ENCODE assay signal across 14 cellular contexts in genomic region chr3:172070799-172071198, GRCh38. TPM values are rescaled to one million over a fixed set of nuclear protein-coding genes. Genes with fewer than 3 reads are reported as not detected.
A peak's percentile ranks its signal among the peaks of the same experiment; 100 is the strongest.
DNase-seq lines count a peak whose midpoint lies in the region; ATAC-seq, FAIRE-seq and TF ChIP-seq lines count a peak whose summit lies in the region.
"Had no signal": no experiment of that assay in that cellular context is flagged by ENCODE, and none has a peak within 500 bp of the region (broad histone marks: within the 10 kb centered on the region; RNA-seq: fewer than 3 reads in every experiment).

No MANE protein-coding gene starts in this region.

- TF ChIP-seq POLR2A in HepG2 (IDR thresholded peaks at IDR 0.05; ENCODE audit: insufficient read depth in 1 of 2, low read depth in 2 of 2, low read length in 2 of 2): no peak
- no peak for TF ChIP-seq POLR2A in right lobe of liver (IDR thresholded peaks at IDR 0.05)
- TF ChIP-seq POLR2A in esophagus squamous epithelium (IDR thresholded peaks at IDR 0.05): no peak

- peaks cover 100% of the 10 kb centered on the region for H3K4me1 ChIP-seq in HepG2 (ENCODE audit: insufficient read depth, low read length)
- H3K4me1 ChIP-seq in right lobe of liver: peaks cover 0 to 96% (median 46%) of the 10 kb centered on the region in 4 donors
- H3K4me1 ChIP-seq in liver (ENCODE audit: control insufficient read depth in 4 of 4, insufficient read depth in 4 of 4, low read length in 3 of 4): peaks cover 14 to 84% (median 79%) of the 10 kb centered on the region in 4 donors
- peaks cover 28 to 47% (median 35%) of the 10 kb centered on the region in 3 donors for H3K4me1 ChIP-seq in skeletal muscle tissue (ENCODE audit: control insufficient read depth in 3 of 3, insufficient read depth in 3 of 3, low read length in 3 of 3)
- H3K4me1 ChIP-seq in esophagus squamous epithelium: peaks cover 0 to 53% (median 17%) of the 10 kb centered on the region in 3 donors
- no peaks in the 10 kb centered on the region for H3K4me1 ChIP-seq in Karpas-422 (ENCODE audit: low read length)

- H3K9me3 ChIP-seq in HepG2 (ENCODE audit: low read length): no peaks in the 10 kb centered on the region
- no peaks in the 10 kb centered on the region for H3K9me3 ChIP-seq in right lobe of liver
- H3K9me3 ChIP-seq in liver (ENCODE audit: control insufficient read depth in 4 of 4, low read length in 3 of 4): no peaks in the 10 kb centered on the region
- H3K9me3 ChIP-seq in skeletal muscle tissue (ENCODE audit: control insufficient read depth in 3 of 3, low read length in 3 of 3): no peaks in the 10 kb centered on the region
- H3K9me3 ChIP-seq in esophagus squamous epithelium: no peaks in the 10 kb centered on the region
- no peaks in the 10 kb centered on the region for H3K9me3 ChIP-seq in Karpas-422 (ENCODE audit: low read length)

- H3K9ac ChIP-seq in HepG2 (ENCODE audit: insufficient read depth, low read depth, low read length) (no peak overlapping the region), liver (ENCODE audit: low read depth in 1 of 2, low read length in 2 of 2) (no peak overlapping the region), skeletal muscle tissue (ENCODE audit: low read depth in 1 of 3, low read length in 3 of 3) (no peak overlapping the region), Karpas-422 (ENCODE audit: low read length) (no peak overlapping the region)
- H3K9ac ChIP-seq: BLaER1 treated with 17β-estradiol and CSF1 and Interleukin-3, amounts not matched to agents 10 nM and 100 nM had no signal

- H3K4me2 ChIP-seq in HepG2 (ENCODE audit: low read depth, low read length): 0 out of 2 replicates have a peak overlapping the region, but pooled peaks have one; percentile 9
- H3K4me2 ChIP-seq in Karpas-422 (ENCODE audit: low read depth, low read length, poor library complexity, severe bottlenecking): no peak overlapping the region

- no peak for FAIRE-seq in HepG2 (lab: Jason Lieb, UNC)
- FAIRE-seq: GM12892 had no signal

- BruUV-seq in HepG2 (replicated peaks; lab: Mats Ljungman, UMichigan): no TSS peak

- TF ChIP-seq EP300 in HepG2 (IDR thresholded peaks at IDR 0.05; ENCODE audit: low read depth in 2 of 2, low read length in 2 of 2) (no peak), HepG2 (CRISPR knock-in tag; IDR thresholded peaks at IDR 0.05; ENCODE audit: borderline replicate concordance) (no peak)

- H4K20me1 ChIP-seq in HepG2 (ENCODE audit: insufficient read depth, low read length) (peaks cover 100% of the 10 kb centered on the region), Karpas-422 (ENCODE audit: insufficient read depth, low read depth, low read length) (no peaks in the 10 kb centered on the region)

- no peaks in the 10 kb centered on the region for H3K27me3 ChIP-seq in HepG2 (ENCODE audit: control insufficient read depth in 1 of 2, insufficient read depth in 2 of 2, low read length in 2 of 2)
- no peaks in the 10 kb centered on the region for H3K27me3 ChIP-seq in right lobe of liver
- no peaks in the 10 kb centered on the region for H3K27me3 ChIP-seq in liver (ENCODE audit: control insufficient read depth in 4 of 4, insufficient read depth in 4 of 4, low read length in 3 of 4)
- H3K27me3 ChIP-seq in skeletal muscle tissue (ENCODE audit: control insufficient read depth in 3 of 3, insufficient read depth in 3 of 3, low read length in 3 of 3): no peaks in the 10 kb centered on the region
- H3K27me3 ChIP-seq in esophagus squamous epithelium: no peaks in the 10 kb centered on the region
- H3K27me3 ChIP-seq in Karpas-422 (ENCODE audit: low read length): no peaks in the 10 kb centered on the region
- H3K27me3 ChIP-seq: BLaER1 treated with 17β-estradiol and CSF1 and Interleukin-3, amounts not matched to agents 10 nM and 100 nM had no signal

- in situ Hi-C loops in HepG2 (cut with HindIII; ENCODE audit: extremely low pct_ligation_motif_present, low pct_unique_long_range_greater_than_20kb): no loop called here

- intact Hi-C loops in HepG2 (cut with micrococcal nuclease; ENCODE audit: unreplicated experiment): no loop called here
- intact Hi-C loops in right lobe of liver (cut with DNase I): no loop called here
- intact Hi-C loops in esophagus squamous epithelium (cut with DNase I): no loop called here

- H3K36me3 ChIP-seq in HepG2 (replicated peaks in 1 of 2; ENCODE audit: control insufficient read depth in 1 of 2, insufficient read depth in 2 of 2, low read length in 2 of 2): peaks cover 8 to 72% of the 10 kb centered on the region in 2 experiments
- H3K36me3 ChIP-seq in right lobe of liver: no peaks in the 10 kb centered on the region
- peaks cover 0 to 2% (median 0%) of the 10 kb centered on the region in 4 donors for H3K36me3 ChIP-seq in liver (ENCODE audit: control insufficient read depth in 4 of 4, insufficient read depth in 3 of 4, low read depth in 1 of 4, low read length in 3 of 4)
- no peaks in the 10 kb centered on the region for H3K36me3 ChIP-seq in skeletal muscle tissue (ENCODE audit: control insufficient read depth in 3 of 3, insufficient read depth in 3 of 3, low read length in 3 of 3)
- no peaks in the 10 kb centered on the region for H3K36me3 ChIP-seq in esophagus squamous epithelium
- H3K36me3 ChIP-seq in Karpas-422 (ENCODE audit: insufficient read depth, low read length): no peaks in the 10 kb centered on the region

- H2AFZ ChIP-seq in HepG2 (ENCODE audit: low read length) (no peak overlapping the region), Karpas-422 (ENCODE audit: low read length) (no peak overlapping the region)

- H3K4me3 ChIP-seq in HepG2 (replicated peaks in 1 of 3; ENCODE audit: insufficient read depth in 1 of 3, low read depth in 2 of 3, low read length in 3 of 3) (no peak overlapping the region), right lobe of liver (no peak overlapping the region), liver (ENCODE audit: low read depth in 1 of 3, low read length in 3 of 3) (no peak overlapping the region), skeletal muscle tissue (ENCODE audit: low read length in 3 of 3) (no peak overlapping the region), esophagus squamous epithelium (no peak overlapping the region), Karpas-422 (ENCODE audit: low read length) (no peak overlapping the region)
- H3K4me3 ChIP-seq: BLaER1 treated with 17β-estradiol and CSF1 and Interleukin-3, amounts not matched to agents 10 nM and 100 nM had no signal

- CTCF ChIA-PET in HepG2 (lab: Yijun Ruan, JAX; ENCODE audit: low intra/inter-chr PET ratio, low total read pairs): no interaction called here

- ATAC-seq in HepG2 (no peak), right lobe of liver (no peak), GM18867 (IDR thresholded peaks at IDR 0.05; ENCODE audit: unreplicated experiment) (no peak)

- 83% methylated on average over 3 of the region's 3 CpGs for WGBS in HepG2 (ENCODE audit: low lambda C conversion rate)
- WGBS in right lobe of liver (ENCODE audit: insufficient coverage, low coverage, low lambda C conversion rate, missing lambda C conversion rate): 26% methylated on average over 3 of the region's 3 CpGs
- 55% methylated on average over 3 of the region's 3 CpGs for WGBS in liver
- 83 to 84% methylated on average over 3 of the region's 3 CpGs for WGBS in esophagus squamous epithelium, 2 donors

- POLR2A ChIA-PET in HepG2 (lab: Yijun Ruan, JAX): no interaction called here

- no peak overlapping the region for H3K27ac ChIP-seq in HepG2 (ENCODE audit: extremely low read length, insufficient read depth, low read length)
- H3K27ac ChIP-seq in right lobe of liver: peak overlapping the region in 1 of 3 donors; percentile 84
- H3K27ac ChIP-seq in liver (ENCODE audit: low read depth in 1 of 2, low read length in 2 of 2): peak overlapping the region; percentile 29 to 40
- H3K27ac ChIP-seq in skeletal muscle tissue (ENCODE audit: low read depth, low read length): peak overlapping the region; percentile 17
- H3K27ac ChIP-seq in esophagus squamous epithelium: no peak overlapping the region
- no peak overlapping the region for H3K27ac ChIP-seq in Karpas-422 (ENCODE audit: low read length)
- H3K27ac ChIP-seq: BLaER1 treated with 17β-estradiol and CSF1 and Interleukin-3, amounts not matched to agents 10 nM and 100 nM had no signal

- H3K79me2 ChIP-seq in HepG2 (ENCODE audit: insufficient read depth, low read length) (peaks cover 100% of the 10 kb centered on the region), Karpas-422 (ENCODE audit: low read length) (no peaks in the 10 kb centered on the region)

- DNase-seq in HepG2 (ENCODE audit: low spot score) (no peak), right lobe of liver (no peak), esophagus squamous epithelium (lab: John Stamatoyannopoulos, UW) (no peak), Karpas-422 (no peak), DMS153 treated with DMSO at 0.1 percent for 48 hours (lab: John Stamatoyannopoulos, UW; ENCODE audit: unreplicated experiment) (no peak)
- DNase-seq: NCI-H187; NCI-H446 treated with DMSO at 0.1 percent for 48 hours; NK-92 treated with Interleukin-12 subunit alpha and Interleukin-12 subunit beta, amount 100 ng/mL, for 24 hours; SHP77 had no signal

- TF ChIP-seq RAD21 in HepG2 (CRISPR knock-in tag; IDR thresholded peaks at IDR 0.05): no peak
- no peak for TF ChIP-seq RAD21 in liver (IDR thresholded peaks at IDR 0.05)

- TF ChIP-seq CTCF in HepG2 (CRISPR knock-in tag; IDR thresholded peaks at IDR 0.05) (no peak), right lobe of liver (IDR thresholded peaks at IDR 0.05) (no peak), liver (IDR thresholded peaks at IDR 0.05; ENCODE audit: low read depth, low read length, missing input control) (no peak), esophagus squamous epithelium (IDR thresholded peaks at IDR 0.05) (no peak)

- H3K9me2 ChIP-seq in Karpas-422 (replicated peaks; ENCODE audit: insufficient read depth, low read length): no peaks in the 10 kb centered on the region

RNA-seq across cellular contexts. Expression of gene FNDC3B, which starts 31.4 kb away (rescaled TPM):
- total RNA-seq in HepG2 (2016; rRNA removed; fragmentation: Illumina TruSeq; extraction: Trizol) (103 and 110 TPM in 2 replicates), right lobe of liver (100 to 1,000 TPM in 1 of 6 experiments, 10 to 100 TPM in 5; 40.2 to 184 (median 63.5) TPM), liver (10 to 100 TPM; 36.4 to 74.2 TPM), skeletal muscle tissue (140 TPM), esophagus squamous epithelium (10 to 100 TPM in 3 of 4 donors, 1 to 10 TPM in 1; 7.7 to 44.3 (median 20.4) TPM)
- total RNA-seq in HepG2 (2016; cell fraction: cytosol; rRNA removed; fragmentation: Illumina TruSeq; extraction: Trizol; ENCODE audit: low read depth): 133 and 147 TPM in 2 replicates
- 93.9 TPM in 2 replicates for total RNA-seq in HepG2 (2016; cell fraction: insoluble cytoplasmic fraction; rRNA removed; fragmentation: Illumina TruSeq; extraction: Trizol)
- total RNA-seq in HepG2 (2016; cell fraction: membrane; rRNA removed; fragmentation: Illumina TruSeq; extraction: Trizol): 73.4 and 76.7 TPM in 2 replicates
- 222 and 239 TPM in 2 replicates for total RNA-seq in HepG2 (2016; cell fraction: nucleus; rRNA removed; fragmentation: Illumina TruSeq; extraction: Trizol)
- polyA plus RNA-seq in HepG2 (2011; rRNA removed) (74.8 and 82.8 TPM in 2 replicates), liver (10 to 100 TPM; 23.3 to 29.4 TPM)
- polyA plus RNA-seq in HepG2 (2011; cell fraction: cytosol; rRNA removed): 26.6 and 44.0 TPM in 2 replicates
- polyA plus RNA-seq in HepG2 (2011; cell fraction: nucleus; rRNA removed): 159 and 177 TPM in 2 replicates
- 100 and 116 TPM in 2 replicates for polyA plus RNA-seq in HepG2 (2012)
- 18.9 and 23.3 TPM in 2 replicates for polyA plus RNA-seq in HepG2 (2016; cell fraction: cytosol; fragmentation: Illumina TruSeq; extraction: Trizol; ENCODE audit: low read depth)
- 71.0 and 74.2 TPM in 2 replicates for polyA plus RNA-seq in HepG2 (2016; cell fraction: insoluble cytoplasmic fraction; fragmentation: Illumina TruSeq; extraction: Trizol; ENCODE audit: low read depth)
- polyA plus RNA-seq in HepG2 (2016; cell fraction: membrane; fragmentation: Illumina TruSeq; extraction: Trizol; ENCODE audit: low read depth): 23.8 and 25.2 TPM in 2 replicates
- polyA plus RNA-seq in HepG2 (2016; cell fraction: nucleus; fragmentation: Illumina TruSeq; extraction: Trizol; ENCODE audit: insufficient read depth, low read depth): 67.2 and 72.5 TPM in 2 replicates
- 83.1 and 705 TPM in 2 replicates for polyA minus RNA-seq in HepG2 (2011; rRNA and poly(A)+ RNA removed; ENCODE audit: low replicate concordance)
- polyA minus RNA-seq in HepG2 (2011; cell fraction: cytosol; rRNA and poly(A)+ RNA removed): 129 and 146 TPM in 2 replicates
- polyA minus RNA-seq in HepG2 (2011; cell fraction: nucleus; rRNA and poly(A)+ RNA removed): 1,231 and 1,245 TPM in 2 replicates
- total RNA-seq in Karpas-422 (2014; rRNA removed; shearing (Covaris generic); ENCODE audit: low replicate concordance): 1.6 and 2.6 TPM in 2 replicates

Comparison
In these comparisons a context has a peak if more than half of its experiments do, and no peak if none do; other contexts are left out.
1. H3K27ac ChIP-seq: peak in liver (2 of 2) and skeletal muscle tissue (single experiment); none in HepG2 (single experiment), esophagus squamous epithelium (0 of 4) and Karpas-422 (single experiment).